In the genomic region with DNA sequence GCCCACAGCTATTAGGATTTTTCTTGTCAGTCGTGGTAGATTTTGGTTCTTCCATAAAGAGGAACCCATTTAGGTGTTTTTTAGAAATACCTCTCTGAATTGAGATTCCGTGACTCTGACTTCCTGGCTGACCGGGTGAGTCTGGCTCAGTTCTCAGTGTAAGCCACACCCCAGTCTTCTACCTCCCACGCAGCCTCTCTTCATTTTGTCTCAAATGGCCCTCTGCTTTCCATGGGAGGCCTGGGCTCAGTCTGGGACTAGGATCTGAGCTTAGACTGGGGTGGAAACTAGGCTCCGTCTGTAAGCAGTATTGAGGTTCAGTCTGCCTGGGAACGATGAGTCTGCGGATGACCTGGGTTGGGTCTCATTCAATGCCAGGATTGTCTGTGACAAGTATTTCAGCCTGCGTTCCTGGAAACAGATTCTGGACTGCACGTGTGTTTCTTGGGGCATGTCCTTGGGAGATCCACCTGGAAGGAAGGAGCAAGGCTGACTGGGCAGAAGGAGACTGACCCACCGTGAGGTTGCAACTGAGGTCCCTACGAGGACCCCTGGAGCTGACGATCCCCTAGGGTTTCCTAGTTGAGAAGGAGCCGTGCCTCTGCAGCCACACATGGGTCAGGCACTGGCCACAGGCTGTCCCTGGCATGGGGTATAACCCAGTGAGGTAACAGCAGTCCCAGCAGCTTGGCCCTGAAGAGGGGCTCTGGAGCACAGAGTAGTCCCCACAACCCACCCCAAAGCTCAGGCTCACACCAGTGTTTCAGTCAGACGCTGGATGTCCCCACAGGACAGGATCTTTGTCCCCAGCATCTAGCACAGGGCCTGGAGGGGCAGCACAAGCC, we compare ENCODE assay signal across 10 cellular contexts. TPM values are rescaled to one million over a fixed set of nuclear protein-coding genes. Genes with fewer than 3 reads are reported as not detected.
A peak's percentile ranks its signal among the peaks of the same experiment; 100 is the strongest.
DNase-seq lines count a peak whose midpoint lies in the region; ATAC-seq and TF ChIP-seq lines count a peak whose summit lies in the region.
"Had no signal": no experiment of that assay in that cellular context is flagged by ENCODE, and none has a peak within 500 bp of the region (broad histone marks: within the 10 kb centered on the region; RNA-seq: fewer than 3 reads in every experiment).

No MANE protein-coding gene starts in this region.

- no peak for TF ChIP-seq POLR2A in gastrocnemius medialis (IDR thresholded peaks at IDR 0.05)

- H3K27ac ChIP-seq in muscle layer of colon (ENCODE audit: low read depth, low read length) (peak overlapping the region; percentile 37), gastrocnemius medialis (no peak overlapping the region)

- in situ Hi-C loops in gastrocnemius medialis (cut with MboI; ENCODE audit: low sequenced_read_pairs in 4 of 4), result loop anchor here in 3 of 4 donors (25.0 kb wide), 3 partner anchors 156 to 256 kb away; no protein-coding TSS in a partner anchor

- no peak for TF ChIP-seq CTCF in gastrocnemius medialis (IDR thresholded peaks at IDR 0.05 in 4 of 5, conservative IDR thresholded peaks at IDR 0.05 in 1 of 5)

- H3K9ac ChIP-seq in muscle layer of colon (ENCODE audit: low read length), result no peak overlapping the region

- no peak overlapping the region for H3K4me3 ChIP-seq in H7 (ENCODE audit: insufficient read depth, low read depth, low read length)
- no peak overlapping the region for H3K4me3 ChIP-seq in muscle layer of colon (ENCODE audit: low read depth in 1 of 2, low read length in 2 of 2)
- H3K4me3 ChIP-seq in gastrocnemius medialis, result no peak overlapping the region

- intact Hi-C loops in gastrocnemius medialis (cut with DNase I; ENCODE audit: low total_unique reads), result loop anchor here (10.0 kb wide), 1 partner anchor 259 kb away; no protein-coding TSS in a partner anchor

- H3K9me3 ChIP-seq in muscle layer of colon (ENCODE audit: low read length) (no peaks in the 10 kb centered on the region), gastrocnemius medialis (no peaks in the 10 kb centered on the region)

- H3K36me3 ChIP-seq in H7 (replicated peaks; ENCODE audit: control insufficient read depth, insufficient read depth, low read length), result no peaks in the 10 kb centered on the region
- H3K36me3 ChIP-seq in muscle layer of colon (ENCODE audit: insufficient read depth, low read length), result no peaks in the 10 kb centered on the region
- no peaks in the 10 kb centered on the region for H3K36me3 ChIP-seq in gastrocnemius medialis

- DNase-seq in H7, result peak; percentile 21
- peak; percentile 61 for DNase-seq in OCI-M1 (lab: John Stamatoyannopoulos, UW)
- no peak for DNase-seq in activated CD4-positive, alpha-beta T cell treated with anti-CD3 and anti-CD28 coated beads, Interleukin-2, amount 50 U/mL, for 4 hours
- DNase-seq in gastrocnemius medialis, result no peak
- DNase-seq in pons (ENCODE audit: low spot score), result no peak
- no peak for DNase-seq in NCI-H2107 (lab: John Stamatoyannopoulos, UW)
- DNase-seq: NCI-H510A treated with DMSO at 0.1 percent for 48 hours had no signal

- no peaks in the 10 kb centered on the region; the same call in 1 of the 2 replicates for H3K27me3 ChIP-seq in H7 (ENCODE audit: control insufficient read depth, insufficient read depth, low read length)
- no peaks in the 10 kb centered on the region for H3K27me3 ChIP-seq in muscle layer of colon (ENCODE audit: control insufficient read depth in 1 of 2, insufficient read depth in 2 of 2, low read length in 2 of 2)
- no peaks in the 10 kb centered on the region for H3K27me3 ChIP-seq in gastrocnemius medialis

- H3K4me1 ChIP-seq in muscle layer of colon (ENCODE audit: insufficient read depth, low read length) (peaks cover 35% of the 10 kb centered on the region), gastrocnemius medialis (peaks cover 4 to 10% of the 10 kb centered on the region in 2 donors)

- ATAC-seq in GM18498 (IDR thresholded peaks at IDR 0.05; ENCODE audit: unreplicated experiment) (peak; percentile 36), gastrocnemius medialis (no peak)

RNA-seq across cellular contexts. Expression of gene CRB2, which starts 12.3 kb away (rescaled TPM):
- total RNA-seq in H7 (2014; rRNA removed; shearing (Covaris generic)), result 1.6 and 1.7 TPM in 2 replicates
- not detected for total RNA-seq in gastrocnemius medialis
- total RNA-seq: myocyte had no signal

Comparison
In these comparisons a context has a peak if more than half of its experiments do, and no peak if none do; other contexts are left out.
1. DNase-seq: peak in H7 (single experiment) and OCI-M1 (single experiment); none in activated CD4-positive, alpha-beta T cell treated with anti-CD3 and anti-CD28 coated beads, Interleukin-2, amount 50 U/mL, for 4 hours (0 of 2), gastrocnemius medialis (0 of 2), pons (single experiment) and NCI-H2107 (single experiment).